ENCODE assay signal across 26 cellular contexts in the genomic region with DNA sequence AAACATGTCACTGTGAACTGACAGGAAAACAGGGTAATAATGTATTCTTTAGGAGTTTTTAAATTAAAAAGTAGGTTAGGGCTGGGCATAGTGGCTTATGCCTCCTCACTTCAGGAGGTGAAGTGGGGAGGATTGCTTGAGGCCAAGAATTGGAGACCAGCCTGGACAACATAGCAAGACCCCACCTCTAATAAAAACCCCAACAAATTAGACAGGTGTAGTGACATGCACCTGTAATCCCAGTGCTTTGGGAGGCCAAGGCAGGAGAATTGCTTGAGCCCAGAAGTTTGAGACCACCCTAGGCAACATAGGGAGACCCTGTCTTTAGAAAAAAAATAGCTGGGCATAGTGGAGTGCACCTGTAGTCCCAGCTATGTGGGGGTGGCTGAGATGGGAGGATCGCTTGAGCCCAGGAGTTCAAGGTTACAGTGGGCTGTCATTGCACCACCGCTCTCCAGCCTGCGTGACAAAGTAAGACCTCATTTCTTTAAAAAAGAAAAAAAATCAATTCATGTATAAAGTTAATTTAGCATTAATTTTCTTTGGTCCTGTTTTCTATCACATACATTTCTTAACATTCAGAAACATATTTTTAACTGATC.
"Had no signal": no experiment of that assay in that cellular context is flagged by ENCODE, and none has a peak within 500 bp of the region (broad histone marks: within the 10 kb centered on the region; RNA-seq: fewer than 3 reads in every experiment).

No MANE protein-coding gene starts in this region.

- FAIRE-seq: pancreas, small intestine had no signal

- H3K4me1 Mint-ChIP-seq: nephron had no signal

- H3K27ac Mint-ChIP-seq: nephron; stimulated activated effector memory CD8-positive, alpha-beta T cell treated with anti-CD3 and anti-CD28 coated beads, Interleukin-12 subunit alpha, Interleukin-12 subunit beta, amount 100 ng/mL, for 72 hours; stimulated activated naive CD8-positive, alpha-beta T cell treated with anti-CD3 and anti-CD28 coated beads, Interleukin-15, amount 100 ng/mL, for 72 hours had no signal

- H3K36me3 ChIP-seq: lower lobe of right lung, pancreas, prostate gland, sigmoid colon, tibial nerve, upper lobe of left lung, vagina had no signal

- H3K9me3 ChIP-seq: lower lobe of right lung, pancreas, prostate gland, sigmoid colon, spleen, tibial nerve, upper lobe of left lung, vagina had no signal

- H3K36me3 Mint-ChIP-seq: naive thymus-derived CD8-positive, alpha-beta T cell; stimulated activated effector memory CD8-positive, alpha-beta T cell treated with anti-CD3 and anti-CD28 coated beads, Interleukin-12 subunit alpha, Interleukin-12 subunit beta, amount 100 ng/mL, for 72 hours had no signal

- H3K27me3 ChIP-seq: hepatocyte, pancreas, sigmoid colon, spleen, tibial nerve, upper lobe of left lung, vagina had no signal

- ATAC-seq: left ventricle myocardium superior; lower lobe of right lung; naive thymus-derived CD8-positive, alpha-beta T cell; pancreas; right cardiac atrium; stimulated activated effector memory CD8-positive, alpha-beta T cell treated with anti-CD3 and anti-CD28 coated beads, Interleukin-12 subunit alpha, Interleukin-12 subunit beta, amount 100 ng/mL, for 72 hours; stimulated activated naive CD8-positive, alpha-beta T cell treated with anti-CD3 and anti-CD28 coated beads, Interleukin-15, amount 100 ng/mL, for 72 hours had no signal

- H3K27me3 Mint-ChIP-seq: naive thymus-derived CD8-positive, alpha-beta T cell; stimulated activated naive CD8-positive, alpha-beta T cell treated with anti-CD3 and anti-CD28 coated beads, Interleukin-15, amount 100 ng/mL, for 72 hours had no signal

- H3K4me1 ChIP-seq: prostate gland had no signal

- H3K27ac ChIP-seq: hepatocyte, lower lobe of right lung, pancreas, prostate gland, sigmoid colon, spleen, tibial nerve, upper lobe of left lung, vagina had no signal

- H3K9me3 Mint-ChIP-seq: naive thymus-derived CD8-positive, alpha-beta T cell; nephron; neural crest cell; stimulated activated effector memory CD8-positive, alpha-beta T cell treated with anti-CD3 and anti-CD28 coated beads, Interleukin-12 subunit alpha, Interleukin-12 subunit beta, amount 100 ng/mL, for 72 hours; stimulated activated naive CD8-positive, alpha-beta T cell treated with anti-CD3 and anti-CD28 coated beads, Interleukin-15, amount 100 ng/mL, for 72 hours had no signal

- DNase-seq: islet precursor cell; left ventricle myocardium superior; lower lobe of right lung; mammary epithelial cell; mesenchymal stem cell; naive thymus-derived CD8-positive, alpha-beta T cell; nucleus accumbens; pancreas; posterior cingulate gyrus; retina; right cardiac atrium; sigmoid colon; small intestine; spleen; stimulated activated CD4-positive, alpha-beta T cell treated with anti-CD3 and anti-CD28 coated beads, Interleukin-4, amount 100 ng/mL, for 24 hours; stimulated activated naive CD4-positive, alpha-beta T cell; stimulated activated naive CD8-positive, alpha-beta T cell treated with anti-CD3 and anti-CD28 coated beads, Interleukin-15, amount 100 ng/mL, for 72 hours; substantia nigra; upper lobe of left lung had no signal

- H3K4me3 ChIP-seq: hepatocyte, lower lobe of right lung, pancreas, prostate gland, sigmoid colon, spleen, tibial nerve, upper lobe of left lung, vagina had no signal

- H3K4me3 Mint-ChIP-seq: naive thymus-derived CD8-positive, alpha-beta T cell; nephron; neural crest cell; stimulated activated effector memory CD8-positive, alpha-beta T cell treated with anti-CD3 and anti-CD28 coated beads, Interleukin-12 subunit alpha, Interleukin-12 subunit beta, amount 100 ng/mL, for 72 hours; stimulated activated naive CD8-positive, alpha-beta T cell treated with anti-CD3 and anti-CD28 coated beads, Interleukin-15, amount 100 ng/mL, for 72 hours had no signal
